In genomic region chr5:22719842-22720241, GRCh38 we compare ENCODE assay signal across 3 cellular contexts.
A peak's percentile ranks its signal among the peaks of the same experiment; 100 is the strongest.
TF ChIP-seq lines count a peak whose summit lies in the region.

No MANE protein-coding gene starts in this region.

TF ChIP-seq in A549, 52 proteins besides CTCF, POLR2A, EP300 and RAD21:
- TF ChIP-seq MAFK (IDR thresholded peaks at IDR 0.05; ENCODE audit: partially characterized antibody): peak; percentile 64
- TF ChIP-seq ZNF302 (CRISPR knock-in tag; IDR thresholded peaks at IDR 0.05): no peak

TF ChIP-seq in IMR-90, 13 proteins besides CTCF, POLR2A, EP300 and RAD21:
- no peak for TF ChIP-seq BHLHE40 (IDR thresholded peaks at IDR 0.05; ENCODE audit: low read depth, low read length)
- peak; percentile 55; the same call in 1 of the 2 replicates for TF ChIP-seq MAFK (IDR thresholded peaks at IDR 0.05; ENCODE audit: low read depth, low read length)

TF ChIP-seq in H1, 55 proteins besides CTCF, POLR2A, EP300 and RAD21:
- TF ChIP-seq ZNF274 (IDR thresholded peaks at IDR 0.05; ENCODE audit: borderline replicate concordance, extremely low read depth, low read length) (peak; percentile 58; the same call in 1 of the 2 replicates), POU5F1 (IDR thresholded peaks at IDR 0.05; ENCODE audit: low read depth, low read length) (no peak)
